Comparison of ENCODE assay signal across 8 cellular contexts in the genomic region with DNA sequence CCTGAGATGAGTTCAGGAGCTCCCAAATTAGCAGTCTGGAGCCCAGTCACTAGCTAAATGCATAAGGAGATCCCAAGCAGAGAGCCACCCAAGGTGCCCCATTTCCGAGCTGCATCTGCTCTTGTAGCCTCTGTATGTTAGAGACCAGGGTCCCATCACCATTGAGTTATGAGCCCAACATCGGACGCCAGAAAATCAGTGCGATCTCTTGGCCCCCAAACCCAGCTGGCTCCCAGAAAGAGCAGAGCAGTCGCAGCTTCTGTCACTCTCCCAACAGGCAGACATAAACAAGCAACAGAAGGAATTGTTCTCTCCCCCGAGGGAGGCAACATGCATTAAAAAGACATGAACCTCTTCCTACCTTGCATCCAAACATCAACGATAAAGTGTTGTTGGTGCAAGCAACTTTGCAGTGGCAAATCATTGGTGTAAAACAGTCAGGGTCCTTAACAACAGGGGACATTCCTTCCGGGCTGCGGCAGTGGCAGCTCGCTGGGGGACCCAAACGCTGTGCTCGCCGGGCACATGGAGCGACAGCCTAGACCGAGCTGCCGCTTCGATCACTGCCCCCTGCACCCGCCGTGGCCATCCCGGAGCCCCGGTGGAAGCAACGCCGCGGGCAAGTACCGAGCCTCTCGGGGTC.
A peak's percentile ranks its signal among the peaks of the same experiment; 100 is the strongest.
DNase-seq lines count a peak whose midpoint lies in the region; ATAC-seq and TF ChIP-seq lines count a peak whose summit lies in the region.

No MANE protein-coding gene starts in this region.

- H3K4me3 Mint-ChIP-seq in activated naive CD4-positive, alpha-beta T cell treated with anti-CD3 and anti-CD28 coated beads, Interleukin-2, amount 10 ng/mL, durations not matched to agents 7 days and 5 days: peak overlapping the region; percentile 42

- peak overlapping the region; percentile 48 for H3K4me3 ChIP-seq in choroid plexus epithelial cell (ENCODE audit: low read depth, low read length)
- H3K4me3 ChIP-seq in mononuclear cell (ENCODE audit: low read length): peak overlapping the region; percentile 14

- DNase-seq in activated naive CD4-positive, alpha-beta T cell treated with anti-CD3 and anti-CD28 coated beads, Interleukin-2, amount 10 ng/mL, durations not matched to agents 7 days and 5 days: no peak
- no peak for DNase-seq in activated naive CD4-positive, alpha-beta T cell treated with Interleukin-2 at 50 U/mL for 16 hours
- DNase-seq in choroid plexus epithelial cell (ENCODE audit: low read depth) (no peak), ureter (ENCODE audit: low spot score) (peak; percentile 44), GM10266 (ENCODE audit: extremely low spot score) (no peak), erythroblast (lab: John Stamatoyannopoulos, UW) (no peak)

- CTCF ChIA-PET in activated naive CD4-positive, alpha-beta T cell treated with anti-CD3 and anti-CD28 coated beads, Interleukin-2, amount 10 ng/mL, durations not matched to agents 7 days and 5 days (lab: Charles Lee): no interaction called here

- no peak for TF ChIP-seq POLR2A in erythroblast (IDR thresholded peaks at IDR 0.05; ENCODE audit: low read length)

- peaks cover 6% of the 10 kb centered on the region for H3K27me3 ChIP-seq in mononuclear cell (ENCODE audit: insufficient read depth, low read length)

- H3K27me3 Mint-ChIP-seq in activated naive CD4-positive, alpha-beta T cell treated with anti-CD3 and anti-CD28 coated beads, Interleukin-2, amount 10 ng/mL, durations not matched to agents 7 days and 5 days: peaks cover 20% of the 10 kb centered on the region

- no peak for ATAC-seq in GM21515 (IDR thresholded peaks at IDR 0.05; ENCODE audit: unreplicated experiment)

- peaks cover 6% of the 10 kb centered on the region for H3K4me1 ChIP-seq in mononuclear cell (ENCODE audit: insufficient read depth, low read length)

- H3K36me3 Mint-ChIP-seq in activated naive CD4-positive, alpha-beta T cell treated with anti-CD3 and anti-CD28 coated beads, Interleukin-2, amount 10 ng/mL, durations not matched to agents 7 days and 5 days: no peaks in the 10 kb centered on the region

- H3K9me3 ChIP-seq in mononuclear cell (ENCODE audit: low read depth, low read length): no peaks in the 10 kb centered on the region

- no peak for TF ChIP-seq CTCF in choroid plexus epithelial cell (conservative IDR thresholded peaks at IDR 0.05; ENCODE audit: low read depth, low read length)
- no peak for TF ChIP-seq CTCF in GM10266 (IDR thresholded peaks at IDR 0.05; ENCODE audit: control insufficient read depth, insufficient read depth, low read depth, missing control alignments)

- no peak overlapping the region for H3K27ac Mint-ChIP-seq in activated naive CD4-positive, alpha-beta T cell treated with anti-CD3 and anti-CD28 coated beads, Interleukin-2, amount 10 ng/mL, durations not matched to agents 7 days and 5 days

- H3K9me3 Mint-ChIP-seq in activated naive CD4-positive, alpha-beta T cell treated with anti-CD3 and anti-CD28 coated beads, Interleukin-2, amount 10 ng/mL, durations not matched to agents 7 days and 5 days: no peaks in the 10 kb centered on the region

- peaks cover 10% of the 10 kb centered on the region for H3K4me1 Mint-ChIP-seq in activated naive CD4-positive, alpha-beta T cell treated with anti-CD3 and anti-CD28 coated beads, Interleukin-2, amount 10 ng/mL, durations not matched to agents 7 days and 5 days
